15 cellular contexts compared by ENCODE assay signal in genomic region chr5:96823060-96823459, GRCh38. TPM values are rescaled to one million over a fixed set of nuclear protein-coding genes. Genes with fewer than 3 reads are reported as not detected.
DNase-seq lines count a peak whose midpoint lies in the region; ATAC-seq, FAIRE-seq and TF ChIP-seq lines count a peak whose summit lies in the region.
"Had no signal": no experiment of that assay in that cellular context is flagged by ENCODE, and none has a peak within 500 bp of the region (broad histone marks: within the 10 kb centered on the region; RNA-seq: fewer than 3 reads in every experiment).

No MANE protein-coding gene starts in this region.

- CTCF ChIA-PET in activated CD8-positive, alpha-beta memory T cell treated with anti-CD3 and anti-CD28 coated beads, Interleukin-2, amount 10 ng/mL, durations not matched to agents 7 days and 5 days (lab: Charles Lee) = no interaction called here
- CTCF ChIA-PET in CD8-positive, alpha-beta memory T cell (lab: Charles Lee) = interaction anchor here (1.4 kb wide), 2 partner anchors 15 to 71 kb away, joined by 6 read pairs; partner anchors contain the start of gene ERAP1

- no peak for TF ChIP-seq CTCF in keratinocyte (optimal IDR thresholded peaks at IDR 0.05 in 1 of 3, IDR thresholded peaks at IDR 0.05 in 1 of 3, conservative IDR thresholded peaks at IDR 0.05 in 1 of 3; ENCODE audit: extremely low read depth in 1 of 3, insufficient read depth in 2 of 3, low read length in 3 of 3)

- H3K27ac ChIP-seq in CD8-positive, alpha-beta memory T cell (ENCODE audit: low read depth, low read length) = no peak overlapping the region
- peak overlapping the region; percentile 62 for H3K27ac ChIP-seq in keratinocyte (ENCODE audit: control insufficient read depth, insufficient read depth, low read length)

- ATAC-seq in activated CD8-positive, alpha-beta memory T cell treated with anti-CD3 and anti-CD28 coated beads, Interleukin-2, amount 10 ng/mL, durations not matched to agents 7 days and 5 days = peak; percentile 46

- no peaks in the 10 kb centered on the region for H3K9me3 ChIP-seq in CD8-positive, alpha-beta memory T cell (ENCODE audit: low read length)
- no peaks in the 10 kb centered on the region for H3K9me3 ChIP-seq in keratinocyte (ENCODE audit: control insufficient read depth, low read depth, low read length)

- H3K4me3 Mint-ChIP-seq in activated CD8-positive, alpha-beta memory T cell treated with anti-CD3 and anti-CD28 coated beads, Interleukin-2, amount 10 ng/mL, durations not matched to agents 7 days and 5 days = no peak overlapping the region
- no peak overlapping the region for H3K4me3 Mint-ChIP-seq in CD8-positive, alpha-beta memory T cell
- H3K4me3 Mint-ChIP-seq: brain had no signal

- no peaks in the 10 kb centered on the region for H3K36me3 Mint-ChIP-seq in activated CD8-positive, alpha-beta memory T cell treated with anti-CD3 and anti-CD28 coated beads, Interleukin-2, amount 10 ng/mL, durations not matched to agents 7 days and 5 days
- no peaks in the 10 kb centered on the region for H3K36me3 Mint-ChIP-seq in CD8-positive, alpha-beta memory T cell
- H3K36me3 Mint-ChIP-seq: brain had no signal

- H2AFZ ChIP-seq in keratinocyte (ENCODE audit: control insufficient read depth, low read length) = no peak overlapping the region

- DNase-seq in activated CD8-positive, alpha-beta memory T cell treated with anti-CD3 and anti-CD28 coated beads, Interleukin-2, amount 10 ng/mL, durations not matched to agents 7 days and 5 days = no peak
- no peak for DNase-seq in activated CD8-positive, alpha-beta memory T cell treated with anti-CD3 and anti-CD28 coated beads for 24 hours
- DNase-seq in CD8-positive, alpha-beta memory T cell = peak in 3 of 5 donors; percentile 30 to 52 (median 39)
- DNase-seq in NCI-H69 (lab: John Stamatoyannopoulos, UW) (peak; percentile 60), keratinocyte (ENCODE audit: low read depth, low spot score) (no peak), NCI-H187 treated with DMSO at 0.1 percent for 48 hours (lab: John Stamatoyannopoulos, UW) (no peak)
- DNase-seq in stimulated activated CD4-positive, alpha-beta T cell treated with anti-CD3 and anti-CD28 coated beads, Interleukin-4, amount 100 ng/mL, for 24 hours = no peak
- DNase-seq in stimulated activated CD4-positive, alpha-beta T cell treated with anti-CD3 and anti-CD28 coated beads, Interleukin-12 subunit alpha, Interleukin-12 subunit beta, amount 100 ng/mL, for 4 hours = no peak
- DNase-seq: activated effector memory CD4-positive, alpha-beta T cell treated with anti-CD3 and anti-CD28 coated beads, Interleukin-2, amount 50 U/mL, for 16 hours; cortex of kidney; foreskin melanocyte; NCI-H2029 treated with DMSO at 0.1 percent for 48 hours; NCI-H526 treated with DMSO at 0.1 percent for 48 hours; right cardiac atrium had no signal

- FAIRE-seq in keratinocyte (lab: Jason Lieb, UNC) = peak; percentile 20

- H3K27me3 ChIP-seq in CD8-positive, alpha-beta memory T cell (ENCODE audit: insufficient read depth, low read length, poor library complexity, severe bottlenecking) = no peaks in the 10 kb centered on the region
- no peaks in the 10 kb centered on the region for H3K27me3 ChIP-seq in keratinocyte (ENCODE audit: control insufficient read depth, extremely low read depth, insufficient read depth, low read length)

- no peak overlapping the region for H3K4me2 ChIP-seq in keratinocyte (ENCODE audit: control insufficient read depth, extremely low read depth, insufficient read depth, low read depth, low read length)

- H3K4me1 Mint-ChIP-seq in activated CD8-positive, alpha-beta memory T cell treated with anti-CD3 and anti-CD28 coated beads, Interleukin-2, amount 10 ng/mL, durations not matched to agents 7 days and 5 days = peaks cover 20% of the 10 kb centered on the region
- H3K4me1 Mint-ChIP-seq in CD8-positive, alpha-beta memory T cell = peaks cover 32 to 49% (median 39%) of the 10 kb centered on the region in 3 donors
- H3K4me1 Mint-ChIP-seq: brain had no signal

- no peaks in the 10 kb centered on the region for H3K36me3 ChIP-seq in CD8-positive, alpha-beta memory T cell (ENCODE audit: insufficient read depth, low read length)
- H3K36me3 ChIP-seq in keratinocyte (ENCODE audit: control insufficient read depth in 2 of 2, extremely low read depth in 1 of 2, insufficient read depth in 2 of 2, low read length in 2 of 2) = no peaks in the 10 kb centered on the region

- H3K27ac Mint-ChIP-seq in activated CD8-positive, alpha-beta memory T cell treated with anti-CD3 and anti-CD28 coated beads, Interleukin-2, amount 10 ng/mL, durations not matched to agents 7 days and 5 days = no peak overlapping the region
- H3K27ac Mint-ChIP-seq in CD8-positive, alpha-beta memory T cell = peak overlapping the region in 2 of 8 donors; percentile 12 to 55
- H3K27ac Mint-ChIP-seq: brain had no signal

- peaks cover 4% of the 10 kb centered on the region for H3K27me3 Mint-ChIP-seq in activated CD8-positive, alpha-beta memory T cell treated with anti-CD3 and anti-CD28 coated beads, Interleukin-2, amount 10 ng/mL, durations not matched to agents 7 days and 5 days
- peaks cover 0 to 2% of the 10 kb centered on the region in 2 donors for H3K27me3 Mint-ChIP-seq in CD8-positive, alpha-beta memory T cell

- POLR2A ChIA-PET in CD8-positive, alpha-beta memory T cell (lab: Charles Lee) = no interaction called here

- peaks cover 36% of the 10 kb centered on the region for H3K4me1 ChIP-seq in CD8-positive, alpha-beta memory T cell (ENCODE audit: insufficient read depth, low read length)
- H3K4me1 ChIP-seq in keratinocyte (ENCODE audit: control insufficient read depth, extremely low read depth, insufficient read depth, low read length) = peaks cover 30% of the 10 kb centered on the region

- no peaks in the 10 kb centered on the region for H3K9me1 ChIP-seq in keratinocyte (ENCODE audit: control insufficient read depth, extremely low read depth, insufficient read depth, low read length)

- no peak overlapping the region for H3K4me3 ChIP-seq in CD8-positive, alpha-beta memory T cell (ENCODE audit: low read length)
- H3K4me3 ChIP-seq in keratinocyte (ENCODE audit: control insufficient read depth in 2 of 3, extremely low read depth in 1 of 3, insufficient read depth in 2 of 3, low read depth in 1 of 3, low read length in 3 of 3) = no peak overlapping the region

- dilution Hi-C loops in keratinocyte (cut with MboI; ENCODE audit: extremely low pct_ligation_motif_present, low sequenced_read_pairs) = no loop called here

- no peaks in the 10 kb centered on the region for H3K9me3 Mint-ChIP-seq in activated CD8-positive, alpha-beta memory T cell treated with anti-CD3 and anti-CD28 coated beads, Interleukin-2, amount 10 ng/mL, durations not matched to agents 7 days and 5 days (ENCODE audit: low read depth)
- no peaks in the 10 kb centered on the region for H3K9me3 Mint-ChIP-seq in CD8-positive, alpha-beta memory T cell

- H3K79me2 ChIP-seq in keratinocyte (ENCODE audit: control insufficient read depth, insufficient read depth, low read length) = no peaks in the 10 kb centered on the region

- no peak overlapping the region for H3K9ac ChIP-seq in keratinocyte (ENCODE audit: control insufficient read depth, extremely low read depth, insufficient read depth, low read length)

- H4K20me1 ChIP-seq in keratinocyte (ENCODE audit: control insufficient read depth, extremely low read depth, insufficient read depth, low read length) = no peaks in the 10 kb centered on the region

RNA-seq across cellular contexts. Expression of gene ERAP1, which starts 15.3 kb away (rescaled TPM):
- total RNA-seq in activated CD8-positive, alpha-beta memory T cell treated with anti-CD3 and anti-CD28 coated beads, Interleukin-2, amount 10 ng/mL, durations not matched to agents 7 days and 5 days = 100 to 1,000 TPM; 109 to 119 TPM
- 100 to 1,000 TPM in 1 of 2 experiments, 10 to 100 TPM in 1; 95.2 to 108 TPM for total RNA-seq in CD8-positive, alpha-beta memory T cell
- 63.2 TPM for polyA plus RNA-seq in CD8-positive, alpha-beta memory T cell
- 29.7 to 56.2 TPM (median 34.9 TPM) in 3 replicates for polyA plus RNA-seq in keratinocyte
- 6.2 TPM for polyA plus RNA-seq in keratinocyte (2011; ENCODE audit: low read depth)
- polyA plus RNA-seq in keratinocyte (2011; cell fraction: cytosol; rRNA removed) = 15.2 and 20.2 TPM in 2 replicates
- 46.4 and 48.0 TPM in 2 replicates for polyA plus RNA-seq in keratinocyte (2011; cell fraction: nucleus; rRNA removed)
- polyA plus RNA-seq in keratinocyte (2012; ENCODE audit: low replicate concordance) = 5.8 and 32.4 TPM in 2 replicates
- 42.8 to 97.6 TPM (median 66.8 TPM) in 3 replicates for polyA minus RNA-seq in keratinocyte
- 15.5 TPM for polyA minus RNA-seq in keratinocyte (2011; cell fraction: cytosol; rRNA and poly(A)+ RNA removed)
- polyA minus RNA-seq in keratinocyte (2011; cell fraction: nucleus; rRNA and poly(A)+ RNA removed) = 24.8 and 55.7 TPM in 2 replicates

RNA-seq across cellular contexts. Expression of gene ERAP2, which starts 53.2 kb away (rescaled TPM):
- total RNA-seq in activated CD8-positive, alpha-beta memory T cell treated with anti-CD3 and anti-CD28 coated beads, Interleukin-2, amount 10 ng/mL, durations not matched to agents 7 days and 5 days = 100 to 1,000 TPM in 1 of 2 experiments, 10 to 100 TPM in 1; 89.3 to 105 TPM
- 10 to 100 TPM; 37.0 to 41.4 TPM for total RNA-seq in CD8-positive, alpha-beta memory T cell
- polyA plus RNA-seq in CD8-positive, alpha-beta memory T cell = 128 TPM
- 35.2 to 41.0 TPM (median 37.0 TPM) in 3 replicates for polyA plus RNA-seq in keratinocyte
- 1.3 TPM for polyA plus RNA-seq in keratinocyte (2011; ENCODE audit: low read depth)
- 5.7 and 13.4 TPM in 2 replicates for polyA plus RNA-seq in keratinocyte (2011; cell fraction: cytosol; rRNA removed)
- 36.1 and 38.6 TPM in 2 replicates for polyA plus RNA-seq in keratinocyte (2011; cell fraction: nucleus; rRNA removed)
- polyA plus RNA-seq in keratinocyte (2012; ENCODE audit: low replicate concordance) = 2.4 and 18.6 TPM in 2 replicates
- polyA minus RNA-seq in keratinocyte = 29.1 to 46.4 TPM (median 42.3 TPM) in 3 replicates
- 15.2 TPM for polyA minus RNA-seq in keratinocyte (2011; cell fraction: cytosol; rRNA and poly(A)+ RNA removed)
- 46.4 and 102 TPM in 2 replicates for polyA minus RNA-seq in keratinocyte (2011; cell fraction: nucleus; rRNA and poly(A)+ RNA removed)

Comparison
In these comparisons a context has a peak if more than half of its experiments do, and no peak if none do; other contexts are left out.
1. DNase-seq: peak in CD8-positive, alpha-beta memory T cell (3 of 5) and NCI-H69 (single experiment); none in activated CD8-positive, alpha-beta memory T cell treated with anti-CD3 and anti-CD28 coated beads, Interleukin-2, amount 10 ng/mL, durations not matched to agents 7 days and 5 days (single experiment), activated CD8-positive, alpha-beta memory T cell treated with anti-CD3 and anti-CD28 coated beads for 24 hours (single experiment), keratinocyte (single experiment), NCI-H187 treated with DMSO at 0.1 percent for 48 hours (single experiment), stimulated activated CD4-positive, alpha-beta T cell treated with anti-CD3 and anti-CD28 coated beads, Interleukin-4, amount 100 ng/mL, for 24 hours (single experiment) and stimulated activated CD4-positive, alpha-beta T cell treated with anti-CD3 and anti-CD28 coated beads, Interleukin-12 subunit alpha, Interleukin-12 subunit beta, amount 100 ng/mL, for 4 hours (single experiment).